Comparison of ENCODE assay signal across 8 cellular contexts in the genomic region with DNA sequence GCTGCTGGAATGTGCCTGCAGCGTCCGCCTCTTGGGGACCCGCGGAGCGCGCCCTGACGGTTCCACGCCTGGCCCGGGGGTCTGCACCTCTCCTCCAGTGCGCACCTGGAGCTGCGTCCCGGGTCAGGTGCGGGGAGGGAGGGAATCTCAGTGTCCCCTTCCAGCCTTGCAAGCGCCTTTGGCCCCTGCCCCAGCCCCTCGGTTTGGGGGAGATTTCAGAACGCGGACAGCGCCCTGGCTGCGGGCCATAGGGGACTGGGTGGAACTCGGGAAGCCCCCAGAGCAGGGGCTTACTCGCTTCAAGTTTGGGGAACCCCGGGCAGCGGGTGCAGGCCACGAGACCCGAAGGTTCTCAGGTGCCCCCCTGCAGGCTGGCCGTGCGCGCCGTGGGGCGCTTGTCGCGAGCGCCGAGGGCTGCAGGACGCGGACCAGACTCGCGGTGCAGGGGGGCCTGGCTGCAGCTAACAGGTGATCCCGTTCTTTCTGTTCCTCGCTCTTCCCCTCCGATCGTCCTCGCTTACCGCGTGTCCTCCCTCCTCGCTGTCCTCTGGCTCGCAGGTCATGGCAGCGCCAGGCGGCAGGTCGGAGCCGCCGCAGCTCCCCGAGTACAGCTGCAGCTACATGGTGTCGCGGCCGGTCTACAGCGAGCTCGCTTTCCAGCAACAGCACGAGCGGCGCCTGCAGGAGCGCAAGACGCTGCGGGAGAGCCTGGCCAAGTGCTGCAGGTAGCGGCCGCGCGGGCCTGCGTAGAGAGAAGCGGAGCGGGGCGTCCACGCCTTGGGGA. TPM values are rescaled to one million over a fixed set of nuclear protein-coding genes. Genes with fewer than 3 reads are reported as not detected.
DNase-seq lines count a peak whose midpoint lies in the region; ATAC-seq and TF ChIP-seq lines count a peak whose summit lies in the region.

No MANE protein-coding gene starts in this region.

- no peak overlapping the region for H3K9ac ChIP-seq in GM23248

- H4K20me1 ChIP-seq in GM23248 (ENCODE audit: insufficient read depth) = no peaks in the 10 kb centered on the region

- no peak for TF ChIP-seq POLR2A in uterus (IDR thresholded peaks at IDR 0.05)

- intact Hi-C loops in uterus (cut with DNase I; ENCODE audit: low total_unique reads) = no loop called here

- no peaks in the 10 kb centered on the region for H3K79me2 ChIP-seq in GM23248 (ENCODE audit: insufficient read depth)

- H3K9me2 ChIP-seq in GM23248 (ENCODE audit: insufficient read depth) = no peaks in the 10 kb centered on the region

- H3K4me3 Mint-ChIP-seq in activated T-cell treated with anti-CD3 and anti-CD28 coated beads, Interleukin-2, amount 50 U/mL, for 4 hours = peak overlapping the region; percentile 78

- peak overlapping the region; percentile 89 for H3K4me2 ChIP-seq in GM23248 (ENCODE audit: unreplicated experiment)

- H3K36me3 Mint-ChIP-seq in activated T-cell treated with anti-CD3 and anti-CD28 coated beads, Interleukin-2, amount 50 U/mL, for 4 hours (ENCODE audit: insufficient read depth) = no peaks in the 10 kb centered on the region

- H3K4me3 ChIP-seq in GM23248 (peak overlapping the region; percentile 69), neuron (ENCODE audit: low read length) (peak overlapping the region; percentile 44), uterus (peak overlapping the region; percentile 29 to 40)

- no peaks in the 10 kb centered on the region for H3K9me3 Mint-ChIP-seq in activated T-cell treated with anti-CD3 and anti-CD28 coated beads, Interleukin-2, amount 50 U/mL, for 4 hours

- H2AFZ ChIP-seq in GM23248 = peak overlapping the region; percentile 77
- H2AFZ ChIP-seq in neuron (ENCODE audit: low read depth, low read length) = peak overlapping the region; percentile 83

- H3K4me1 ChIP-seq in GM23248 (ENCODE audit: insufficient read depth) = peaks cover 18% of the 10 kb centered on the region
- peaks cover 19% of the 10 kb centered on the region for H3K4me1 ChIP-seq in neuron (ENCODE audit: insufficient read depth, low read length)
- peaks cover 0 to 8% of the 10 kb centered on the region in 2 donors for H3K4me1 ChIP-seq in uterus

- H3K27ac ChIP-seq in GM23248 = no peak overlapping the region
- no peak overlapping the region for H3K27ac ChIP-seq in uterus

- TF ChIP-seq CTCF in uterus (IDR thresholded peaks at IDR 0.05) = peak in 3 of 4 experiments; percentile 12 to 31 (median 21)

- H3K27me3 Mint-ChIP-seq in activated T-cell treated with anti-CD3 and anti-CD28 coated beads, Interleukin-2, amount 50 U/mL, for 4 hours (ENCODE audit: low read depth) = peaks cover 29% of the 10 kb centered on the region

- DNase-seq in D341Med (ENCODE audit: low spot score) (peak; percentile 83), GM23248 (peak; percentile 74), NCI-H2227 (lab: John Stamatoyannopoulos, UW; ENCODE audit: unreplicated experiment) (peak; percentile 62), fibroblast of peridontal ligament (ENCODE audit: extremely low read depth) (peak; percentile 27), uterus (peak; percentile 37 to 45)
- DNase-seq in activated T-cell treated with anti-CD3 and anti-CD28 coated beads, Interleukin-2, amount 50 U/mL, for 4 hours = peak; percentile 27

- H3K36me3 ChIP-seq in GM23248 (ENCODE audit: low read depth) = no peaks in the 10 kb centered on the region
- H3K36me3 ChIP-seq in neuron (ENCODE audit: insufficient read depth, low read length) = no peaks in the 10 kb centered on the region
- H3K36me3 ChIP-seq in uterus = no peaks in the 10 kb centered on the region

- ATAC-seq in activated T-cell treated with anti-CD3 and anti-CD28 coated beads, Interleukin-2, amount 50 U/mL, for 4 hours = peak; percentile 57 to 62
- ATAC-seq in GM21360 (IDR thresholded peaks at IDR 0.05; ENCODE audit: unreplicated experiment) = no peak

- WGBS in GM23248 (ENCODE audit: low coverage in 1 of 2, low lambda C conversion rate in 2 of 2, missing lambda C conversion rate in 2 of 2), 2 experiments = 1 to 2% methylated on average over 60 to 62 of the region's 73 CpGs

- no peaks in the 10 kb centered on the region for H3K9me3 ChIP-seq in GM23248 (ENCODE audit: low read depth)
- no peaks in the 10 kb centered on the region for H3K9me3 ChIP-seq in neuron (ENCODE audit: low read length)
- H3K9me3 ChIP-seq in uterus = no peaks in the 10 kb centered on the region

- in situ Hi-C loops in GM23248 (cut with MboI) = no loop called here

- peaks cover 16% of the 10 kb centered on the region for H3F3A ChIP-seq in GM23248 (ENCODE audit: insufficient read depth)

- H3K4me1 Mint-ChIP-seq in activated T-cell treated with anti-CD3 and anti-CD28 coated beads, Interleukin-2, amount 50 U/mL, for 4 hours (ENCODE audit: low read depth) = peaks cover 30% of the 10 kb centered on the region

- H3K27me3 ChIP-seq in GM23248 (replicated peaks; ENCODE audit: insufficient read depth) (peaks cover 30% of the 10 kb centered on the region), neuron (ENCODE audit: insufficient read depth, low read length) (peaks cover 60% of the 10 kb centered on the region), uterus (peaks cover 0 to 3% of the 10 kb centered on the region in 2 donors)

RNA-seq across cellular contexts. Expression of a gene that starts 0.6 kb away (rescaled TPM):
- total RNA-seq in GM23248 (2014; rRNA removed; shearing (Covaris generic)) = 0.25 and 0.43 TPM in 2 replicates
- 0.10 and 0.24 TPM in 2 replicates for polyA plus RNA-seq in GM23248 (2016; fragmentation: Nextera tagmentation; extraction: Ambion mirVana)
- 1 to 10 TPM in 1 of 3 donors, under 1 TPM in 2; 0.68 to 2.0 (median 0.71) TPM for total RNA-seq in activated T-cell treated with anti-CD3 and anti-CD28 coated beads, Interleukin-2, amount 50 U/mL, for 4 hours
- 1 to 10 TPM in 3 of 4 donors, not detected in 1; 1.2 to 4.4 (median 1.7) TPM for total RNA-seq in uterus

Comparison
In these comparisons a context has a peak if more than half of its experiments do, and no peak if none do; other contexts are left out.
1. DNase-seq: peak in every context shown above with its lines; median percentile 83 in D341Med; 74 in GM23248; 62 in NCI-H2227; 41 in uterus; 27 in activated T-cell treated with anti-CD3 and anti-CD28 coated beads, Interleukin-2, amount 50 U/mL, for 4 hours; 27 in fibroblast of peridontal ligament.